Comparison of ENCODE assay signal across 25 cellular contexts in genomic region chr15:45083223-45083622, GRCh38. TPM values are rescaled to one million over a fixed set of nuclear protein-coding genes. Genes with fewer than 3 reads are reported as not detected.
"Had no signal": no experiment of that assay in that cellular context is flagged by ENCODE, and none has a peak within 500 bp of the region (broad histone marks: within the 10 kb centered on the region; RNA-seq: fewer than 3 reads in every experiment).

No MANE protein-coding gene starts in this region.

- H3K4me3 ChIP-seq: adrenal gland, cardiac muscle cell, dorsolateral prefrontal cortex, spleen, upper lobe of right lung had no signal

- DNase-seq: activated CD4-positive, alpha-beta T cell treated with anti-CD3 and anti-CD28 coated beads, Interleukin-2, amount 50 U/mL, for 48 hours; activated gamma-delta T cell treated with Interleukin-2 at 50 U/mL for 16 hours; activated T-cell treated with anti-CD3 and anti-CD28 coated beads for 4 hours; adrenal gland; dorsolateral prefrontal cortex; endodermal cell; foreskin melanocyte; kidney glomerular epithelial cell; natural killer cell; posterior cingulate gyrus; spleen; stimulated activated CD4-positive, alpha-beta T cell treated with anti-CD3 and anti-CD28 coated beads, Interleukin-4, amount 100 ng/mL, for 4 hours; SW 1271; T-helper 2 cell; upper lobe of right lung; WERI-Rb-1 had no signal

- H3K4me1 ChIP-seq: spleen, upper lobe of right lung had no signal

- H3K36me3 ChIP-seq: adrenal gland, cardiac muscle cell, spleen, upper lobe of right lung, WERI-Rb-1 had no signal

- H3K27me3 ChIP-seq: adrenal gland, cardiac muscle cell had no signal

- ATAC-seq: activated naive CD4-positive, alpha-beta T cell treated with anti-CD3 and anti-CD28 coated beads, Interleukin-2, amount 50 U/mL, for 72 hours; stimulated activated memory B cell treated with anti-CD40 and anti-IgM and Interleukin-4, amounts not matched to agents 10 μg/mL and 1 μg/mL and 100 μg/mL, for 72 hours; upper lobe of right lung had no signal

- H3K9me3 ChIP-seq: adrenal gland, spleen, upper lobe of right lung had no signal

- H3K27ac ChIP-seq: adrenal gland, cardiac muscle cell, dorsolateral prefrontal cortex, spleen, upper lobe of right lung, WERI-Rb-1 had no signal

RNA-seq across cellular contexts. Expression of gene DUOX2, which starts 30.7 kb away (rescaled TPM):
- total RNA-seq: activated T-helper 1 cell treated with anti-CD3 and anti-CD28 coated beads, Interleukin-12 subunit alpha, Interleukin-12 subunit beta, Interleukin-2, Interleukin-4 antibody, amounts not matched to agents 30 ng/mL and 10 ng/mL and 1 ng/mL, durations not matched to agents 14 hours and 24 hours and 36 hours; epithelial cell of proximal tubule; fibroblast of lung; spleen had no signal
- polyA plus RNA-seq: fibroblast of lung had no signal

RNA-seq across cellular contexts. Expression of gene DUOXA2, which starts 30.9 kb away (rescaled TPM):
- total RNA-seq: activated naive CD4-positive, alpha-beta T cell treated with anti-CD3 and anti-CD28 coated beads, Interleukin-2, amount 50 U/mL, for 72 hours; activated T-helper 1 cell treated with anti-CD3 and anti-CD28 coated beads, Interleukin-12 subunit alpha, Interleukin-12 subunit beta, Interleukin-2, Interleukin-4 antibody, amounts not matched to agents 30 ng/mL and 10 ng/mL and 1 ng/mL, durations not matched to agents 14 hours and 24 hours and 36 hours; cardiac muscle cell; dorsolateral prefrontal cortex; endodermal cell; epithelial cell of proximal tubule; fibroblast of lung; lower leg skin; mesenteric fat pad; natural killer cell; renal cortical epithelial cell; spleen; upper lobe of right lung had no signal
- polyA plus RNA-seq: cardiac muscle cell, fibroblast of lung had no signal

RNA-seq across cellular contexts. Expression of gene DUOXA1, which starts 46.5 kb away (rescaled TPM):
- total RNA-seq: activated T-helper 1 cell treated with anti-CD3 and anti-CD28 coated beads, Interleukin-12 subunit alpha, Interleukin-12 subunit beta, Interleukin-2, Interleukin-4 antibody, amounts not matched to agents 30 ng/mL and 10 ng/mL and 1 ng/mL, durations not matched to agents 14 hours and 24 hours and 36 hours; fibroblast of lung; renal cortical epithelial cell had no signal
- polyA plus RNA-seq: cardiac muscle cell, fibroblast of lung had no signal

RNA-seq across cellular contexts. Expression of gene DUOX1, which starts 46.6 kb away (rescaled TPM):
- total RNA-seq: fibroblast of lung had no signal
- polyA plus RNA-seq: fibroblast of lung had no signal
